14 cellular contexts compared by ENCODE assay signal in genomic region chr19:43936219-43936618, GRCh38. TPM values are rescaled to one million over a fixed set of nuclear protein-coding genes. Genes with fewer than 3 reads are reported as not detected.
DNase-seq lines count a peak whose midpoint lies in the region; ATAC-seq and TF ChIP-seq lines count a peak whose summit lies in the region.
"Had no signal": no experiment of that assay in that cellular context is flagged by ENCODE, and none has a peak within 500 bp of the region (broad histone marks: within the 10 kb centered on the region; RNA-seq: fewer than 3 reads in every experiment).

No MANE protein-coding gene starts in this region.

- peaks cover 21% of the 10 kb centered on the region for H3K4me1 ChIP-seq in CD4-positive, alpha-beta memory T cell (ENCODE audit: insufficient read depth, low read length)
- peaks cover 18% of the 10 kb centered on the region for H3K4me1 ChIP-seq in HEK293 (ENCODE audit: control insufficient read depth, insufficient read depth, low read length)
- H3K4me1 ChIP-seq in Peyer's patch: peaks cover 0 to 9% (median 5%) of the 10 kb centered on the region in 4 donors

- no peak overlapping the region for H3K27ac ChIP-seq in CD4-positive, alpha-beta memory T cell (ENCODE audit: low read depth, low read length)
- H3K27ac ChIP-seq in HEK293 (ENCODE audit: extremely low read depth, low read depth, low read length) (no peak overlapping the region), Peyer's patch (no peak overlapping the region)
- H3K27ac ChIP-seq: cardiac muscle cell had no signal

- H3K4me3 Mint-ChIP-seq in CD4-positive, alpha-beta memory T cell: peak overlapping the region in 6 of 8 donors; percentile 25 to 97 (median 94)
- peak overlapping the region; percentile 95 for H3K4me3 Mint-ChIP-seq in activated T-helper 1 cell treated with anti-CD3 and anti-CD28 coated beads, Interleukin-12 subunit alpha, Interleukin-12 subunit beta, Interleukin-2, Interleukin-4 antibody, amounts not matched to agents 30 ng/mL and 10 ng/mL and 1 ng/mL, durations not matched to agents 14 hours and 24 hours and 36 hours
- H3K4me3 Mint-ChIP-seq in natural killer cell treated with Interleukin-12 subunit alpha and Interleukin-12 subunit beta and Interleukin-15 and Interleukin-18, amount 100 ng/mL, for 72 hours: peak overlapping the region; percentile 92

- intact Hi-C loops in CD4-positive, alpha-beta memory T cell (cut with micrococcal nuclease): no loop called here
- intact Hi-C loops in activated T-helper 1 cell treated with anti-CD3 and anti-CD28 coated beads, Interleukin-12 subunit alpha, Interleukin-12 subunit beta, Interleukin-2, Interleukin-4 antibody, amounts not matched to agents 30 ng/mL and 10 ng/mL and 1 ng/mL, durations not matched to agents 14 hours and 24 hours and 36 hours (cut with micrococcal nuclease): loop anchor here (5.0 to 10.0 kb wide), 2 partner anchors 271 to 566 kb away; partner anchors contain the start of gene ZNF180

- H3K9me3 Mint-ChIP-seq in CD4-positive, alpha-beta memory T cell: peaks cover 0 to 15% (median 10%) of the 10 kb centered on the region in 8 donors
- peaks cover 31% of the 10 kb centered on the region for H3K9me3 Mint-ChIP-seq in activated T-helper 1 cell treated with anti-CD3 and anti-CD28 coated beads, Interleukin-12 subunit alpha, Interleukin-12 subunit beta, Interleukin-2, Interleukin-4 antibody, amounts not matched to agents 30 ng/mL and 10 ng/mL and 1 ng/mL, durations not matched to agents 14 hours and 24 hours and 36 hours
- H3K9me3 Mint-ChIP-seq in natural killer cell treated with Interleukin-12 subunit alpha and Interleukin-12 subunit beta and Interleukin-15 and Interleukin-18, amount 100 ng/mL, for 72 hours: no peaks in the 10 kb centered on the region

- no peak for TF ChIP-seq POLR2A in Peyer's patch (IDR thresholded peaks at IDR 0.05)

- no peaks in the 10 kb centered on the region for H3K27me3 ChIP-seq in CD4-positive, alpha-beta memory T cell (ENCODE audit: insufficient read depth, low read length)
- no peaks in the 10 kb centered on the region for H3K27me3 ChIP-seq in Peyer's patch
- H3K27me3 ChIP-seq: cardiac muscle cell, gastroesophageal sphincter had no signal

- DNase-seq in CD4-positive, alpha-beta memory T cell: no peak
- no peak for DNase-seq in activated T-helper 1 cell treated with anti-CD3 and anti-CD28 coated beads, Interleukin-12 subunit alpha, Interleukin-12 subunit beta, Interleukin-2, Interleukin-4 antibody, amounts not matched to agents 30 ng/mL and 10 ng/mL and 1 ng/mL, durations not matched to agents 14 hours and 24 hours and 36 hours (ENCODE audit: low spot score)
- no peak for DNase-seq in natural killer cell treated with Interleukin-12 subunit alpha and Interleukin-12 subunit beta and Interleukin-15 and Interleukin-18, amount 100 ng/mL, for 72 hours (ENCODE audit: low spot score)
- DNase-seq in Peyer's patch: no peak
- DNase-seq in NCI-H2107 treated with DMSO at 0.1 percent for 48 hours (lab: John Stamatoyannopoulos, UW; ENCODE audit: unreplicated experiment): no peak
- DNase-seq in UCSD-AML1 (lab: John Stamatoyannopoulos, UW; ENCODE audit: unreplicated experiment): no peak
- DNase-seq: activated CD4-positive, alpha-beta memory T cell treated with anti-CD3 and anti-CD28 coated beads, Interleukin-2, amount 10 ng/mL, durations not matched to agents 7 days and 5 days; activated naive CD4-positive, alpha-beta T cell treated with anti-CD3 and anti-CD28 coated beads for 36 hours; C1 segment of cervical spinal cord had no signal

- CTCF ChIA-PET in CD4-positive, alpha-beta memory T cell (lab: Charles Lee; ENCODE audit: partially characterized antibody): no interaction called here
- CTCF ChIA-PET in HEK293 (lab: Yijun Ruan, JAX): interaction anchor here (0.5 to 2.7 kb wide), 6 partner anchors 14 to 171 kb away, joined by 3 to 19 read pairs (median 3); partner anchors contain the start of gene ZNF221

- ATAC-seq in natural killer cell treated with Interleukin-12 subunit alpha and Interleukin-12 subunit beta and Interleukin-15 and Interleukin-18, amount 100 ng/mL, for 72 hours: no peak
- ATAC-seq: gastroesophageal sphincter, Panc1 had no signal

- H3K27ac Mint-ChIP-seq in CD4-positive, alpha-beta memory T cell: peak overlapping the region in 2 of 7 donors; percentile 41 to 86
- H3K27ac Mint-ChIP-seq in activated T-helper 1 cell treated with anti-CD3 and anti-CD28 coated beads, Interleukin-12 subunit alpha, Interleukin-12 subunit beta, Interleukin-2, Interleukin-4 antibody, amounts not matched to agents 30 ng/mL and 10 ng/mL and 1 ng/mL, durations not matched to agents 14 hours and 24 hours and 36 hours: no peak overlapping the region
- peak overlapping the region in 1 of 2 donors; percentile 90 for H3K27ac Mint-ChIP-seq in natural killer cell treated with Interleukin-12 subunit alpha and Interleukin-12 subunit beta and Interleukin-15 and Interleukin-18, amount 100 ng/mL, for 72 hours
- H3K27ac Mint-ChIP-seq: activated CD4-positive, alpha-beta memory T cell treated with anti-CD3 and anti-CD28 coated beads, Interleukin-2, amount 10 ng/mL, durations not matched to agents 7 days and 5 days had no signal

- H3K36me3 ChIP-seq in CD4-positive, alpha-beta memory T cell (ENCODE audit: insufficient read depth, low read length): no peaks in the 10 kb centered on the region
- H3K36me3 ChIP-seq in HEK293 (ENCODE audit: control insufficient read depth in 2 of 2, insufficient read depth in 1 of 2, low read length in 2 of 2) (peaks cover 25 to 27% of the 10 kb centered on the region in 2 experiments), Peyer's patch (peaks cover 0 to 20% (median 0%) of the 10 kb centered on the region in 3 donors)

- peaks cover 0 to 3% of the 10 kb centered on the region in 2 donors for H3K27me3 Mint-ChIP-seq in CD4-positive, alpha-beta memory T cell
- no peaks in the 10 kb centered on the region for H3K27me3 Mint-ChIP-seq in activated T-helper 1 cell treated with anti-CD3 and anti-CD28 coated beads, Interleukin-12 subunit alpha, Interleukin-12 subunit beta, Interleukin-2, Interleukin-4 antibody, amounts not matched to agents 30 ng/mL and 10 ng/mL and 1 ng/mL, durations not matched to agents 14 hours and 24 hours and 36 hours (ENCODE audit: insufficient read depth)
- peaks cover 13 to 28% of the 10 kb centered on the region in 2 donors for H3K27me3 Mint-ChIP-seq in natural killer cell treated with Interleukin-12 subunit alpha and Interleukin-12 subunit beta and Interleukin-15 and Interleukin-18, amount 100 ng/mL, for 72 hours
- H3K27me3 Mint-ChIP-seq: activated CD4-positive, alpha-beta memory T cell treated with anti-CD3 and anti-CD28 coated beads, Interleukin-2, amount 10 ng/mL, durations not matched to agents 7 days and 5 days; stimulated activated memory B cell treated with anti-CD40 and anti-IgM and Interleukin-4, amounts not matched to agents 10 μg/mL and 1 μg/mL and 100 μg/mL, for 72 hours had no signal

- TF ChIP-seq CTCF in HEK293 (tag by site-specific recombination; IDR thresholded peaks at IDR 0.05) (no peak), Peyer's patch (IDR thresholded peaks at IDR 0.05) (no peak)

- H3K4me1 Mint-ChIP-seq in CD4-positive, alpha-beta memory T cell: peaks cover 7 to 40% (median 21%) of the 10 kb centered on the region in 4 donors
- peaks cover 20% of the 10 kb centered on the region for H3K4me1 Mint-ChIP-seq in activated T-helper 1 cell treated with anti-CD3 and anti-CD28 coated beads, Interleukin-12 subunit alpha, Interleukin-12 subunit beta, Interleukin-2, Interleukin-4 antibody, amounts not matched to agents 30 ng/mL and 10 ng/mL and 1 ng/mL, durations not matched to agents 14 hours and 24 hours and 36 hours (ENCODE audit: low read depth)
- H3K4me1 Mint-ChIP-seq in natural killer cell treated with Interleukin-12 subunit alpha and Interleukin-12 subunit beta and Interleukin-15 and Interleukin-18, amount 100 ng/mL, for 72 hours (ENCODE audit: low read depth in 2 of 2): peaks cover 11 to 19% of the 10 kb centered on the region in 2 donors

- POLR2A ChIA-PET in CD4-positive, alpha-beta memory T cell (lab: Charles Lee; ENCODE audit: partially characterized antibody): interaction anchor here (1.6 to 2.3 kb wide), 6 partner anchors 11 to 276 kb away, joined by 5 to 26 read pairs (median 8); partner anchors contain the start of genes ZNF221, ZNF224, ZNF226 and ZNF227
- POLR2A ChIA-PET in HEK293 (lab: Yijun Ruan, JAX): interaction anchor here (1.3 to 2.3 kb wide), 11 partner anchors 10 to 473 kb away, joined by 3 to 114 read pairs (median 15); partner anchors contain the start of genes ZNF221, ZNF223, ZNF224 and ZNF230

- peaks cover 28 to 30% of the 10 kb centered on the region in 2 donors for H3K36me3 Mint-ChIP-seq in CD4-positive, alpha-beta memory T cell
- peaks cover 16% of the 10 kb centered on the region for H3K36me3 Mint-ChIP-seq in activated T-helper 1 cell treated with anti-CD3 and anti-CD28 coated beads, Interleukin-12 subunit alpha, Interleukin-12 subunit beta, Interleukin-2, Interleukin-4 antibody, amounts not matched to agents 30 ng/mL and 10 ng/mL and 1 ng/mL, durations not matched to agents 14 hours and 24 hours and 36 hours (ENCODE audit: low read depth)
- peaks cover 25% of the 10 kb centered on the region for H3K36me3 Mint-ChIP-seq in natural killer cell treated with Interleukin-12 subunit alpha and Interleukin-12 subunit beta and Interleukin-15 and Interleukin-18, amount 100 ng/mL, for 72 hours

- H3K4me3 ChIP-seq in CD4-positive, alpha-beta memory T cell (ENCODE audit: low read length in 2 of 2): no peak overlapping the region
- no peak overlapping the region for H3K4me3 ChIP-seq in HEK293 (ENCODE audit: low read depth, low read length)
- no peak overlapping the region for H3K4me3 ChIP-seq in Peyer's patch

- H3K9me3 ChIP-seq in CD4-positive, alpha-beta memory T cell (ENCODE audit: control insufficient read depth in 1 of 2, low read length in 2 of 2): no peaks in the 10 kb centered on the region
- H3K9me3 ChIP-seq in HEK293 (ENCODE audit: control insufficient read depth, insufficient read depth, low read depth, low read length) (peaks cover 11% of the 10 kb centered on the region), Peyer's patch (no peaks in the 10 kb centered on the region)

RNA-seq across cellular contexts. Expression of gene ZNF45, which starts 1.1 kb away (rescaled TPM):
- total RNA-seq in CD4-positive, alpha-beta memory T cell: 10 to 100 TPM; 25.1 to 29.6 TPM
- polyA plus RNA-seq in CD4-positive, alpha-beta memory T cell: 10 to 100 TPM in 1 of 2 donors, 1 to 10 TPM in 1; 9.4 to 12.9 TPM
- total RNA-seq in activated T-helper 1 cell treated with anti-CD3 and anti-CD28 coated beads, Interleukin-12 subunit alpha, Interleukin-12 subunit beta, Interleukin-2, Interleukin-4 antibody, amounts not matched to agents 30 ng/mL and 10 ng/mL and 1 ng/mL, durations not matched to agents 14 hours and 24 hours and 36 hours: 11.5 and 13.1 TPM in 2 replicates
- 10 to 100 TPM; 15.1 to 15.6 TPM for total RNA-seq in natural killer cell treated with Interleukin-12 subunit alpha and Interleukin-12 subunit beta and Interleukin-15 and Interleukin-18, amount 100 ng/mL, for 72 hours
- 10 to 100 TPM in 3 of 4 donors, 1 to 10 TPM in 1; 6.9 to 18.2 (median 14.9) TPM for total RNA-seq in Peyer's patch

RNA-seq across cellular contexts. Expression of gene ZNF221, which starts 14.8 kb away (rescaled TPM):
- 1 to 10 TPM; 2.9 to 3.2 TPM for total RNA-seq in CD4-positive, alpha-beta memory T cell
- 1 to 10 TPM in 1 of 2 donors, not detected in 1; 1.0 TPM for polyA plus RNA-seq in CD4-positive, alpha-beta memory T cell
- 0.56 and 0.75 TPM in 2 replicates for total RNA-seq in activated T-helper 1 cell treated with anti-CD3 and anti-CD28 coated beads, Interleukin-12 subunit alpha, Interleukin-12 subunit beta, Interleukin-2, Interleukin-4 antibody, amounts not matched to agents 30 ng/mL and 10 ng/mL and 1 ng/mL, durations not matched to agents 14 hours and 24 hours and 36 hours
- 1 to 10 TPM; 3.7 to 5.1 TPM for total RNA-seq in natural killer cell treated with Interleukin-12 subunit alpha and Interleukin-12 subunit beta and Interleukin-15 and Interleukin-18, amount 100 ng/mL, for 72 hours
- 1 to 10 TPM; 3.2 to 5.9 (median 5.0) TPM for total RNA-seq in Peyer's patch

RNA-seq across cellular contexts. Expression of gene ZNF155, which starts 47.8 kb away (rescaled TPM):
- 10 to 100 TPM; 12.9 to 14.1 TPM for total RNA-seq in CD4-positive, alpha-beta memory T cell
- polyA plus RNA-seq in CD4-positive, alpha-beta memory T cell: 1 to 10 TPM; 2.4 to 4.2 TPM
- 5.2 and 6.5 TPM in 2 replicates for total RNA-seq in activated T-helper 1 cell treated with anti-CD3 and anti-CD28 coated beads, Interleukin-12 subunit alpha, Interleukin-12 subunit beta, Interleukin-2, Interleukin-4 antibody, amounts not matched to agents 30 ng/mL and 10 ng/mL and 1 ng/mL, durations not matched to agents 14 hours and 24 hours and 36 hours
- 1 to 10 TPM; 6.3 to 7.4 TPM for total RNA-seq in natural killer cell treated with Interleukin-12 subunit alpha and Interleukin-12 subunit beta and Interleukin-15 and Interleukin-18, amount 100 ng/mL, for 72 hours
- total RNA-seq in Peyer's patch: 10 to 100 TPM in 1 of 4 donors, 1 to 10 TPM in 3; 2.5 to 10.9 (median 6.2) TPM

RNA-seq across cellular contexts. Expression of gene ZNF404, which starts 52.5 kb away (rescaled TPM):
- 1 to 10 TPM; 3.7 to 4.2 TPM for total RNA-seq in CD4-positive, alpha-beta memory T cell
- 1 to 10 TPM; 1.8 to 3.9 TPM for polyA plus RNA-seq in CD4-positive, alpha-beta memory T cell
- 0.59 and 0.60 TPM in 2 replicates for total RNA-seq in activated T-helper 1 cell treated with anti-CD3 and anti-CD28 coated beads, Interleukin-12 subunit alpha, Interleukin-12 subunit beta, Interleukin-2, Interleukin-4 antibody, amounts not matched to agents 30 ng/mL and 10 ng/mL and 1 ng/mL, durations not matched to agents 14 hours and 24 hours and 36 hours
- 1 to 10 TPM in 1 of 2 donors, under 1 TPM in 1; 0.81 to 1.1 TPM for total RNA-seq in natural killer cell treated with Interleukin-12 subunit alpha and Interleukin-12 subunit beta and Interleukin-15 and Interleukin-18, amount 100 ng/mL, for 72 hours
- total RNA-seq in Peyer's patch: 1 to 10 TPM in 2 of 4 donors, under 1 TPM in 1, not detected in 1; 0.66 to 2.8 (median 1.2) TPM
